ENCODE assay signal across 1 cellular context in the genomic region with DNA sequence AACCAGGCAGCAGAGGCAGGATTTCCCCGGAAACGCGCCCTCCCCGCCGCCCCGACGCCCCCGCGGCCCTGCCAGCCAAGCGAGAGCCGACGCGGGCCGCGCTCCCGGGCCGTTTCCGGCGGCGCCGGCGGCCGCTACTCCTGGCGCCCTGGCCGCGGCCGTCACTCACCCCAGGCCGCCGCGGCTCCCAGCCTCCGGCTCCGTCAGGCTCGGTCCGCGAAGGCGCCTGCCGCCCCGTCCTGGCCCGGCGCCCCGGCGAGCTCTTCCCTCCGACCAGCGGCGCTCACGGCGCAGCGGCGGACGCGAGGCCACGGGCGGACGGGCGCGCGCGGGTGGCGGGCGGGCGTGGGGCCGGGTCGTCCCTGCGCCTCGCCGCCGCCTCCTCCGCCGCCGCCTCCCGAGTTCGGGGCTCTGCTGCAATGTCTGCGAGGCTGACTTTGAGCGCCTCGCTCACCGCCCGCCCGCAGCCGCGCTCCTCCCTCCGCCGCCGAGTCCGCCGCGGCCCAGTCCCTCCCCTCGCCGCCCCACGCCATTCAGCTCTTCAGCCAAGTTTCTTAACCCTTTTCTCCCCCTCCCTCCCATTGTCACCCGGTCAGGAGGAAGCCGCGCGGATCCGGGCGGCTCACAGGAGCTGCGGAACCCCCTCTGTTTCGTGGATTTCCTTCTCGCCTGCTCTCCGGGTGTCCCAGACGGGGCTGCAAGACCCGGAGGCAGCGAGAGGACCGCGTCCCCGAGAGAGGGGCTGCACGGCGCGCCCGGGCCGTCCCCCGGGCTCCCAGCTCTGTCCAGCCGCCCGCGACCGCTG.
TF ChIP-seq lines count a peak whose summit lies in the region.

NRIP1 (minus strand) TSS at position 425 of the 805 bp plus-strand sequence. CDS start 96,808 bp downstream, outside the sequence.

TF ChIP-seq in HepG2, 621 proteins besides CTCF, POLR2A, EP300 and RAD21 (continued from another document and continues in another):
- TF ChIP-seq LRRFIP1 (CRISPR knock-in tag; conservative IDR thresholded peaks at IDR 0.05) (no peak), SRSF4 (IDR thresholded peaks at IDR 0.05; ENCODE audit: low read depth, low read length, poor library complexity, severe bottlenecking) (no peak), PHF8 (CRISPR knock-in tag; IDR thresholded peaks at IDR 0.05) (peak; percentile 61), FLYWCH1 (CRISPR knock-in tag; IDR thresholded peaks at IDR 0.05) (no peak), ZKSCAN8 (CRISPR knock-in tag; IDR thresholded peaks at IDR 0.05; ENCODE audit: borderline replicate concordance) (no peak), THAP11 (CRISPR knock-in tag; IDR thresholded peaks at IDR 0.05) (0 out of 2 replicates have a peak, but pooled peaks have one; percentile 13), ZNF530 (CRISPR knock-in tag; IDR thresholded peaks at IDR 0.05; ENCODE audit: low read depth) (no peak), ZSCAN30 (CRISPR knock-in tag; IDR thresholded peaks at IDR 0.05) (no peak), PAF1 (CRISPR knock-in tag; IDR thresholded peaks at IDR 0.05) (no peak), POLR2G (IDR thresholded peaks at IDR 0.05; ENCODE audit: low read depth, low read length) (peak; percentile 77), GRHL1 (CRISPR knock-in tag; conservative IDR thresholded peaks at IDR 0.05) (no peak), ZNF232 (CRISPR knock-in tag; IDR thresholded peaks at IDR 0.05; ENCODE audit: borderline replicate concordance) (no peak), HES4 (CRISPR knock-in tag; IDR thresholded peaks at IDR 0.05; ENCODE audit: borderline replicate concordance) (peak; percentile 73), MED1 (CRISPR knock-in tag; IDR thresholded peaks at IDR 0.05) (peak; percentile 50; the same call in 1 of the 2 replicates), ZNF709 (CRISPR knock-in tag; IDR thresholded peaks at IDR 0.05) (peak; percentile 54; the same call in 1 of the 2 replicates), ATAD3A (CRISPR knock-in tag; IDR thresholded peaks at IDR 0.05) (no peak), YEATS2 (CRISPR knock-in tag; IDR thresholded peaks at IDR 0.05; ENCODE audit: borderline replicate concordance) (no peak; the same call in 1 of the 2 replicates), KDM5A (IDR thresholded peaks at IDR 0.05; ENCODE audit: borderline replicate concordance, low read length) (no peak), BRD4 (CRISPR knock-in tag; IDR thresholded peaks at IDR 0.05) (no peak; the same call in 1 of the 2 replicates), PBX3 (CRISPR knock-in tag; IDR thresholded peaks at IDR 0.05; ENCODE audit: borderline replicate concordance) (no peak), SP1 (IDR thresholded peaks at IDR 0.05) (no peak), SP1 (CRISPR knock-in tag; IDR thresholded peaks at IDR 0.05) (0 out of 2 replicates have a peak, but pooled peaks have one; percentile 30), ZNF644 (CRISPR knock-in tag; IDR thresholded peaks at IDR 0.05; ENCODE audit: low read depth) (no peak), RFXAP (CRISPR knock-in tag; IDR thresholded peaks at IDR 0.05; ENCODE audit: borderline replicate concordance) (no peak), ZNF710 (CRISPR knock-in tag; IDR thresholded peaks at IDR 0.05; ENCODE audit: borderline replicate concordance) (no peak), ZNF441 (CRISPR knock-in tag; IDR thresholded peaks at IDR 0.05; ENCODE audit: borderline replicate concordance) (0 out of 2 replicates have a peak, but pooled peaks have one; percentile 30), DMAP1 (CRISPR knock-in tag; IDR thresholded peaks at IDR 0.05) (no peak), SNAPC2 (CRISPR knock-in tag; IDR thresholded peaks at IDR 0.05) (no peak), ZNF704 (CRISPR knock-in tag; IDR thresholded peaks at IDR 0.05; ENCODE audit: borderline replicate concordance) (no peak), ADNP (CRISPR knock-in tag; IDR thresholded peaks at IDR 0.05) (no peak), ZNF354B (CRISPR knock-in tag; IDR thresholded peaks at IDR 0.05) (no peak), CHCHD3 (CRISPR knock-in tag; IDR thresholded peaks at IDR 0.05) (no peak), ELF3 (CRISPR knock-in tag; IDR thresholded peaks at IDR 0.05) (no peak; the same call in 1 of the 2 replicates), ZNF282 (IDR thresholded peaks at IDR 0.05; ENCODE audit: partially characterized antibody) (no peak), ZNF589 (CRISPR knock-in tag; conservative IDR thresholded peaks at IDR 0.05) (no peak), ZBTB3 (CRISPR knock-in tag; IDR thresholded peaks at IDR 0.05; ENCODE audit: borderline replicate concordance, low read depth) (no peak), DDIT3 (CRISPR knock-in tag; IDR thresholded peaks at IDR 0.05) (no peak), ISX (CRISPR knock-in tag; conservative IDR thresholded peaks at IDR 0.05) (no peak), ZNF570 (CRISPR knock-in tag; IDR thresholded peaks at IDR 0.05; ENCODE audit: borderline replicate concordance) (no peak), ZNF724P (CRISPR knock-in tag; IDR thresholded peaks at IDR 0.05; ENCODE audit: borderline replicate concordance) (no peak), ZNF3 (CRISPR knock-in tag; IDR thresholded peaks at IDR 0.05) (no peak), CBX1 (IDR thresholded peaks at IDR 0.05; ENCODE audit: low read depth) (no peak), ZNF326 (CRISPR knock-in tag; IDR thresholded peaks at IDR 0.05; ENCODE audit: borderline replicate concordance) (no peak), ZBTB42 (CRISPR knock-in tag; IDR thresholded peaks at IDR 0.05) (no peak), ZNF577 (CRISPR knock-in tag; IDR thresholded peaks at IDR 0.05; ENCODE audit: borderline replicate concordance, low read depth) (no peak), SYNCRIP (IDR thresholded peaks at IDR 0.05; ENCODE audit: insufficient read depth, low read depth, low read length) (no peak), ZSCAN5A (CRISPR knock-in tag; IDR thresholded peaks at IDR 0.05; ENCODE audit: borderline replicate concordance) (no peak), ELF1 (CRISPR knock-in tag; IDR thresholded peaks at IDR 0.05) (no peak), ZNF30 (CRISPR knock-in tag; IDR thresholded peaks at IDR 0.05) (no peak), CBFB (CRISPR knock-in tag; IDR thresholded peaks at IDR 0.05) (peak; percentile 53; the same call in 1 of the 2 replicates), YY1 (IDR thresholded peaks at IDR 0.05; ENCODE audit: insufficient read depth, insufficient replicate concordance, low read depth, low read length) (peak; percentile 66), RNF2 (conservative IDR thresholded peaks at IDR 0.05; ENCODE audit: low read depth) (no peak), ESRRA (CRISPR knock-in tag; IDR thresholded peaks at IDR 0.05; ENCODE audit: low read depth) (no peak), MAFK (conservative IDR thresholded peaks at IDR 0.05 in 1 of 2, IDR thresholded peaks at IDR 0.05 in 1 of 2; ENCODE audit: low read length in 2 of 2) (no peak), TRIM22 (IDR thresholded peaks at IDR 0.05) (no peak)
- TF ChIP-seq, protein P1, sequence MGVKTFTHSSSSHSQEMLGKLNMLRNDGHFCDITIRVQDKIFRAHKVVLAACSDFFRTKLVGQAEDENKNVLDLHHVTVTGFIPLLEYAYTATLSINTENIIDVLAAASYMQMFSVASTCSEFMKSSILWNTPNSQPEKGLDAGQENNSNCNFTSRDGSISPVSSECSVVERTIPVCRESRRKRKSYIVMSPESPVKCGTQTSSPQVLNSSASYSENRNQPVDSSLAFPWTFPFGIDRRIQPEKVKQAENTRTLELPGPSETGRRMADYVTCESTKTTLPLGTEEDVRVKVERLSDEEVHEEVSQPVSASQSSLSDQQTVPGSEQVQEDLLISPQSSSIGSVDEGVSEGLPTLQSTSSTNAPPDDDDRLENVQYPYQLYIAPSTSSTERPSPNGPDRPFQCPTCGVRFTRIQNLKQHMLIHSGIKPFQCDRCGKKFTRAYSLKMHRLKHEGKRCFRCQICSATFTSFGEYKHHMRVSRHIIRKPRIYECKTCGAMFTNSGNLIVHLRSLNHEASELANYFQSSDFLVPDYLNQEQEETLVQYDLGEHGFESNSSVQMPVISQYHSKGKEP (CRISPR knock-in tag; IDR thresholded peaks at IDR 0.05) = no peak
- TF ChIP-seq, protein P2, sequence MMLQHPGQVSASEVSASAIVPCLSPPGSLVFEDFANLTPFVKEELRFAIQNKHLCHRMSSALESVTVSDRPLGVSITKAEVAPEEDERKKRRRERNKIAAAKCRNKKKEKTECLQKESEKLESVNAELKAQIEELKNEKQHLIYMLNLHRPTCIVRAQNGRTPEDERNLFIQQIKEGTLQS (CRISPR knock-in tag; IDR thresholded peaks at IDR 0.05) = no peak
